Comparison of ENCODE assay signal across 8 cellular contexts in genomic region chr2:59074071-59074470, GRCh38.
"Had no signal": no experiment of that assay in that cellular context is flagged by ENCODE, and none has a peak within 500 bp of the region (broad histone marks: within the 10 kb centered on the region; RNA-seq: fewer than 3 reads in every experiment).

No MANE protein-coding gene starts in this region.

- DNase-seq: GDM1, GF-D8 had no signal

- FAIRE-seq: G401.6, GM12878, GM12891, GM12892, GM18507, GM19239 had no signal

- H3K4me3 ChIP-seq: GM12878 had no signal

- ATAC-seq: GM12878 had no signal
